Comparison of ENCODE assay signal across 2 cellular contexts in the genomic region with DNA sequence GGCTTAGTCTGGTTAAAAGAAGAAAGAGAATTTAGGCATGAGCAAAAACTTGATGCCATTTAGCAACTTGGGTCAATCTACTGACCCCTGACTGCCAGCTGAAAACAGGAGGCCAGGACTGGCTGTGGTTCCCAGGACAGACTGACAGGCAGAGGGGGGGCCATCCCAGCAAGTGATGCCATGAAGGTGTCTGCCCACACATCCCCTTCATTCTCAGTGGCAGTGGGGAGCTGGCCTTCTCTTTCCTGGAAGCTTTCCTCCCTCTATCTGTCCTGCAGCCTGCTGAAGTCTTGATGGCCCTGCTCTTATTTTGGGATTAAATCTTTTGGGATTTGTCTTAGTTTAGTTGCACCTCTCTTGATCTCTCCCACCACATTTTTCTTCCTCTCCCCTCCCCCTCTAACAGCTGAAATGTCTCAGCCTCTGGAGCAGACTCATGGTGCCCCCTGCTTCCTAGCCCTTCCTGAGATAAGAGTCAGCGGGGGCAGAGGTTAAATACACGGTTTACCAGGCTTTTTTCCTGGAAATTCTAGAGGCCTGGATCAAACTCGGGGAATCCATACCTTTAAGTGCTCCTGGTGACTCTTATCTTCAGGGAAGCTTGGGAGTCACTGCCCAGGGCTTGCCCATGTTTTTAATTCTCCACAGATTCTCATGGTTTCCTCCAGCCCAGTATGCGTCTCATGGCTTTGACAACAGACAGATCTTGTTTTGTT.
TF ChIP-seq lines count a peak whose summit lies in the region.

No MANE protein-coding gene starts in this region.

TF ChIP-seq in A549, 52 proteins besides CTCF, POLR2A, EP300 and RAD21:
- TF ChIP-seq ATOH8 (CRISPR knock-in tag; IDR thresholded peaks at IDR 0.05; ENCODE audit: low read depth) = peak; percentile 48; the same call in 1 of the 2 replicates
- no peak for TF ChIP-seq POLR2AphosphoS2 (conservative IDR thresholded peaks at IDR 0.05; ENCODE audit: low read length)
- no peak for TF ChIP-seq JUNB (IDR thresholded peaks at IDR 0.05)
- no peak for TF ChIP-seq BCL3 (IDR thresholded peaks at IDR 0.05)
- TF ChIP-seq, protein P1, sequence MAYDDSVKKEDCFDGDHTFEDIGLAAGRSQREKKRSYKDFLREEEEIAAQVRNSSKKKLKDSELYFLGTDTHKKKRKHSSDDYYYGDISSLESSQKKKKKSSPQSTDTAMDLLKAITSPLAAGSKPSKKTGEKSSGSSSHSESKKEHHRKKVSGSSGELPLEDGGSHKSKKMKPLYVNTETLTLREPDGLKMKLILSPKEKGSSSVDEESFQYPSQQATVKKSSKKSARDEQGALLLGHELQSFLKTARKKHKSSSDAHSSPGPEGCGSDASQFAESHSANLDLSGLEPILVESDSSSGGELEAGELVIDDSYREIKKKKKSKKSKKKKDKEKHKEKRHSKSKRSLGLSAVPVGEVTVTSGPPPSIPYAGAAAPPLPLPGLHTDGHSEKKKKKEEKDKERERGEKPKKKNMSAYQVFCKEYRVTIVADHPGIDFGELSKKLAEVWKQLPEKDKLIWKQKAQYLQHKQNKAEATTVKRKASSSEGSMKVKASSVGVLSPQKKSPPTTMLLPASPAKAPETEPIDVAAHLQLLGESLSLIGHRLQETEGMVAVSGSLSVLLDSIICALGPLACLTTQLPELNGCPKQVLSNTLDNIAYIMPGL (CRISPR knock-in tag; IDR thresholded peaks at IDR 0.05; ENCODE audit: borderline replicate concordance) = no peak
- no peak for TF ChIP-seq FOXS1 (CRISPR knock-in tag; IDR thresholded peaks at IDR 0.05)
- TF ChIP-seq GATA3 (IDR thresholded peaks at IDR 0.05; ENCODE audit: borderline replicate concordance) = no peak

TF ChIP-seq in IMR-90, 13 proteins besides CTCF, POLR2A, EP300 and RAD21:
- TF ChIP-seq MAFK (IDR thresholded peaks at IDR 0.05; ENCODE audit: low read depth, low read length) = no peak
- TF ChIP-seq CEBPB (IDR thresholded peaks at IDR 0.05; ENCODE audit: low read depth, low read length) = no peak
- TF ChIP-seq CHD1 (IDR thresholded peaks at IDR 0.05; ENCODE audit: low read depth, low read length) = no peak
- TF ChIP-seq MAZ (IDR thresholded peaks at IDR 0.05; ENCODE audit: borderline replicate concordance, low read depth, low read length) = no peak
- TF ChIP-seq RFX5 (IDR thresholded peaks at IDR 0.05; ENCODE audit: low read depth, low read length) = no peak
- no peak for TF ChIP-seq RCOR1 (IDR thresholded peaks at IDR 0.05; ENCODE audit: insufficient replicate concordance, low read length)
- no peak for TF ChIP-seq ELK1 (IDR thresholded peaks at IDR 0.05; ENCODE audit: borderline replicate concordance, low read depth, low read length)
- TF ChIP-seq BHLHE40 (IDR thresholded peaks at IDR 0.05; ENCODE audit: low read depth, low read length) = no peak
- TF ChIP-seq USF2 (IDR thresholded peaks at IDR 0.05; ENCODE audit: low read depth, low read length) = no peak
- no peak for TF ChIP-seq NFE2L2 (IDR thresholded peaks at IDR 0.05; ENCODE audit: low read depth, low read length)
- TF ChIP-seq FOS (IDR thresholded peaks at IDR 0.05; ENCODE audit: low read depth, low read length) = no peak
- no peak for TF ChIP-seq SMC3 (IDR thresholded peaks at IDR 0.05; ENCODE audit: low read depth, low read length)
- TF ChIP-seq MXI1 (IDR thresholded peaks at IDR 0.05; ENCODE audit: borderline replicate concordance, low read depth, low read length) = no peak
